Comparison of ENCODE assay signal across 22 cellular contexts in the genomic region with DNA sequence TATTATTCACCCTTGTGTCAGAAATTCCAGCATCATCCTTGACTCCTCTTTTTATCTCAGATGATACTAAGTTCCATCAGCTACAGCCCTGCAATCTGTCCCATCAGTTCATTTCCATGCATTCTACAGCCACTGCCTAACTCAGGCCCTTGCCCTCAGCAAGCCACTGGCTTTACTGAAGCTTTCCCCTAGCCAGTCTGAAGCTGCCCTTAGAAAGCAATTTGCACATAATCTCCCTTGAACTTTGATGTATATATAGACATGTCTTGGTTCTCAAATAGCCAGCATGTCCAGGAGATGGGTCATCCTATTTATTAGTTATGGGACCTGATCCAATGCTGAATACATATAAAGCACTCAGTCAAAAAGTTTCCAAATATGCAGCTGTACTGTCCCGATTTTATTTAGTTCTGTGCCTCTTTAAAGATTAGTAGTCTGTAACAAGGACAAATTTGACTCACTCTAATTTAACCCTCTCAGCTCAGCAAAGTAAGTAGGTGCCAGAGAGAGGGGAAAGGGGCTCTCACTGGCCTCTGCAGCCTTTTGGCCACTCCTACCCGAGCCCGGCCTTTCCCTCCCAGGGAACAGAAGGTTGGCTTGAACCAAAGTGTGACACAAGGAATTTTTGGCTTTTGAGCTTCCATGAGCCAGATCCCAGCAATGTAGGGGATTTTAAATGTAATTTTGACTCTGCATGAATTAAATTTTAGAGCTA.
A peak's percentile ranks its signal among the peaks of the same experiment; 100 is the strongest.
DNase-seq lines count a peak whose midpoint lies in the region; ATAC-seq, FAIRE-seq and TF ChIP-seq lines count a peak whose summit lies in the region.
"Had no signal": no experiment of that assay in that cellular context is flagged by ENCODE, and none has a peak within 500 bp of the region (broad histone marks: within the 10 kb centered on the region; RNA-seq: fewer than 3 reads in every experiment).

No MANE protein-coding gene starts in this region.

- H3K14ac ChIP-seq in IMR-90 (replicated peaks; ENCODE audit: low read depth, low read length): no peak overlapping the region

- no peak overlapping the region for H3K18ac ChIP-seq in IMR-90 (ENCODE audit: low read depth, low read length)

- H3K56ac ChIP-seq in IMR-90 (ENCODE audit: extremely low read depth, insufficient read depth, low read length): no peak overlapping the region

- no peaks in the 10 kb centered on the region for H3K9me3 ChIP-seq in CD4-positive, CD25-positive, alpha-beta regulatory T cell (ENCODE audit: control insufficient read depth in 2 of 2, low read length in 2 of 2)
- H3K9me3 ChIP-seq in IMR-90 (ENCODE audit: control insufficient read depth, insufficient read depth, low read length) (no peaks in the 10 kb centered on the region), fibroblast of lung (ENCODE audit: control insufficient read depth, insufficient read depth, low read depth, low read length) (no peaks in the 10 kb centered on the region), skeletal muscle satellite cell (replicated peaks; ENCODE audit: low read length) (no peaks in the 10 kb centered on the region), HepG2 (ENCODE audit: low read length) (no peaks in the 10 kb centered on the region)
- H3K9me3 ChIP-seq: heart right ventricle, left lung, Peyer's patch had no signal

- H3K79me2 ChIP-seq in fibroblast of lung (ENCODE audit: control insufficient read depth, insufficient read depth, low read length) (no peaks in the 10 kb centered on the region), HepG2 (ENCODE audit: insufficient read depth, low read length) (no peaks in the 10 kb centered on the region)
- H3K79me2 ChIP-seq: parathyroid adenoma had no signal

- no peaks in the 10 kb centered on the region for H4K20me1 ChIP-seq in IMR-90 (ENCODE audit: insufficient read depth, low read length)
- no peaks in the 10 kb centered on the region for H4K20me1 ChIP-seq in fibroblast of lung (ENCODE audit: control insufficient read depth, extremely low read depth, insufficient read depth, low read length)
- H4K20me1 ChIP-seq in HepG2 (ENCODE audit: insufficient read depth, low read length): no peaks in the 10 kb centered on the region

- no peak overlapping the region for H2BK15ac ChIP-seq in IMR-90 (ENCODE audit: low read depth, low read length)

- WGBS in IMR-90 (ENCODE audit: extremely low coverage in 2 of 2, insufficient read length in 1 of 2), 2 experiments: no CpG with 5 or more reads among the region's 3 CpGs
- WGBS in HepG2 (ENCODE audit: low lambda C conversion rate): 95% methylated on average over 3 of the region's 3 CpGs

- CTCF ChIA-PET in IMR-90 (lab: Yijun Ruan, JAX): interaction anchor here (0.9 to 2.4 kb wide), 4 partner anchors 8 to 107 kb away, joined by 3 to 10 read pairs (median 3); no protein-coding TSS in a partner anchor
- CTCF ChIA-PET in HepG2 (lab: Yijun Ruan, JAX; ENCODE audit: low intra/inter-chr PET ratio, low total read pairs): no interaction called here

- H3K9ac ChIP-seq in IMR-90 (ENCODE audit: low read depth, low read length) (no peak overlapping the region), fibroblast of lung (ENCODE audit: insufficient read depth, low read length) (no peak overlapping the region), skeletal muscle satellite cell (ENCODE audit: low read depth, low read length) (peak overlapping the region; percentile 24), HepG2 (ENCODE audit: insufficient read depth, low read depth, low read length) (no peak overlapping the region)
- H3K9ac ChIP-seq: parathyroid adenoma had no signal

- H3K9me1 ChIP-seq in IMR-90 (ENCODE audit: insufficient read depth, low read length): peaks cover 8% of the 10 kb centered on the region

- TF ChIP-seq POLR2A in IMR-90 (IDR thresholded peaks at IDR 0.05; ENCODE audit: low read depth, low read length) (no peak), HepG2 (IDR thresholded peaks at IDR 0.05; ENCODE audit: insufficient read depth in 1 of 2, low read depth in 2 of 2, low read length in 2 of 2) (no peak)

- intact Hi-C loops in IMR-90 (cut with micrococcal nuclease) (loop anchor here (2.0 to 5.0 kb wide), 2 partner anchors 59 to 106 kb away; no protein-coding TSS in a partner anchor), HepG2 (cut with micrococcal nuclease; ENCODE audit: unreplicated experiment) (no loop called here)

- no peak overlapping the region for H3K4ac ChIP-seq in IMR-90 (ENCODE audit: low read depth, low read length)

- no peak for DNase-seq in CD4-positive, CD25-positive, alpha-beta regulatory T cell
- DNase-seq in IMR-90 (peak; percentile 79), fibroblast of lung (ENCODE audit: low read depth in 2 of 2) (peak; percentile 25 to 54), HepG2 (ENCODE audit: low spot score) (no peak), HPDE6-E6E7 (ENCODE audit: extremely low spot score) (no peak)
- DNase-seq: activated CD4-positive, alpha-beta T cell treated with anti-CD3 and anti-CD28 coated beads, Interleukin-2, amount 50 U/mL, for 48 hours; activated gamma-delta T cell treated with Interleukin-2 at 50 U/mL for 16 hours; AML-193; COR-L47; DMS79 treated with DMSO at 0.1 percent for 48 hours; heart right ventricle; left lung; NCI-H1436; NCI-H510A; Peyer's patch; right cardiac atrium; WERI-Rb-1 had no signal

- no peak overlapping the region for H3K23ac ChIP-seq in IMR-90 (ENCODE audit: low read depth, low read length)

- H3K4me3 Mint-ChIP-seq in CD4-positive, CD25-positive, alpha-beta regulatory T cell: no peak overlapping the region
- H3K4me3 Mint-ChIP-seq: nephron had no signal

- TF ChIP-seq EP300 in HepG2 (IDR thresholded peaks at IDR 0.05; ENCODE audit: low read depth in 2 of 2, low read length in 2 of 2): no peak
- no peak for TF ChIP-seq EP300 in HepG2 (CRISPR knock-in tag; IDR thresholded peaks at IDR 0.05; ENCODE audit: borderline replicate concordance)

- H2BK5ac ChIP-seq in IMR-90 (ENCODE audit: low read depth, low read length, poor library complexity, severe bottlenecking): no peak overlapping the region

- in situ Hi-C loops in IMR-90 (cut with MboI; ENCODE audit: low sequenced_read_pairs) (loop anchor here (5.0 kb wide), 1 partner anchor 59 kb away; no protein-coding TSS in a partner anchor), HepG2 (cut with HindIII; ENCODE audit: extremely low pct_ligation_motif_present, low pct_unique_long_range_greater_than_20kb) (no loop called here)

- H4K5ac ChIP-seq in IMR-90 (ENCODE audit: low read depth, low read length): no peak overlapping the region

- peak overlapping the region in 2 of 3 donors; percentile 2 to 4 for H3K27ac Mint-ChIP-seq in CD4-positive, CD25-positive, alpha-beta regulatory T cell

- peaks cover 0 to 4% (median 0%) of the 10 kb centered on the region in 4 donors for H3K4me1 Mint-ChIP-seq in CD4-positive, CD25-positive, alpha-beta regulatory T cell
- H3K4me1 Mint-ChIP-seq: nephron had no signal

- no peak overlapping the region for H4K91ac ChIP-seq in IMR-90 (ENCODE audit: insufficient read depth, low read depth, low read length)

- no peaks in the 10 kb centered on the region for H3K27me3 ChIP-seq in CD4-positive, CD25-positive, alpha-beta regulatory T cell (ENCODE audit: control insufficient read depth, insufficient read depth, low read length)
- no peaks in the 10 kb centered on the region for H3K27me3 ChIP-seq in IMR-90 (ENCODE audit: control insufficient read depth, insufficient read depth, low read length)
- no peaks in the 10 kb centered on the region for H3K27me3 ChIP-seq in fibroblast of lung (ENCODE audit: control insufficient read depth, insufficient read depth, low read length)
- no peaks in the 10 kb centered on the region for H3K27me3 ChIP-seq in skeletal muscle satellite cell (ENCODE audit: control insufficient read depth, insufficient read depth, low read length)
- H3K27me3 ChIP-seq in HepG2 (ENCODE audit: control insufficient read depth in 1 of 2, insufficient read depth in 2 of 2, low read length in 2 of 2): no peaks in the 10 kb centered on the region
- H3K27me3 ChIP-seq: heart right ventricle, left lung, Peyer's patch had no signal

- no peak for FAIRE-seq in HepG2 (lab: Jason Lieb, UNC)
- FAIRE-seq: H54 had no signal

- no peaks in the 10 kb centered on the region; a peak in 1 of 4 replicates for H3K79me1 ChIP-seq in IMR-90 (ENCODE audit: low read depth in 1 of 2, low read length in 2 of 2)

- H3K36me3 Mint-ChIP-seq in CD4-positive, CD25-positive, alpha-beta regulatory T cell: peaks cover 83% of the 10 kb centered on the region

- no peak overlapping the region for H3K27ac ChIP-seq in CD4-positive, CD25-positive, alpha-beta regulatory T cell (ENCODE audit: insufficient read depth, low read length, poor library complexity, severe bottlenecking)
- H3K27ac ChIP-seq in IMR-90 (ENCODE audit: insufficient read depth, low read length) (0 out of 2 replicates have a peak overlapping the region, but pooled peaks have one; percentile 10), fibroblast of lung (ENCODE audit: insufficient read depth, low read length) (no peak overlapping the region), HepG2 (ENCODE audit: extremely low read length, insufficient read depth, low read length) (no peak overlapping the region)
- H3K27ac ChIP-seq: heart right ventricle, left lung, parathyroid adenoma, Peyer's patch, WERI-Rb-1 had no signal

- H3K9me3 Mint-ChIP-seq in CD4-positive, CD25-positive, alpha-beta regulatory T cell: no peaks in the 10 kb centered on the region
- H3K9me3 Mint-ChIP-seq: nephron had no signal

- H3K4me1 ChIP-seq in CD4-positive, CD25-positive, alpha-beta regulatory T cell (ENCODE audit: control insufficient read depth, insufficient read depth, low read length, poor library complexity, severe bottlenecking): no peaks in the 10 kb centered on the region
- H3K4me1 ChIP-seq in IMR-90 (ENCODE audit: control insufficient read depth, insufficient read depth, low read length): peaks cover 8% of the 10 kb centered on the region
- no peaks in the 10 kb centered on the region for H3K4me1 ChIP-seq in fibroblast of lung (ENCODE audit: control insufficient read depth, extremely low read depth, insufficient read depth, low read length)
- peaks cover 25% of the 10 kb centered on the region for H3K4me1 ChIP-seq in skeletal muscle satellite cell (ENCODE audit: control insufficient read depth, insufficient read depth, low read length)
- H3K4me1 ChIP-seq in HepG2 (ENCODE audit: insufficient read depth, low read length): no peaks in the 10 kb centered on the region
- H3K4me1 ChIP-seq: left lung, parathyroid adenoma, Peyer's patch had no signal

- dilution Hi-C loops in IMR-90 (cut with HindIII; ENCODE audit: low sequenced_read_pairs, unreplicated experiment): no loop called here

- TF ChIP-seq RAD21 in IMR-90 (IDR thresholded peaks at IDR 0.05; ENCODE audit: low read length): no peak
- no peak for TF ChIP-seq RAD21 in HepG2 (CRISPR knock-in tag; IDR thresholded peaks at IDR 0.05)

- POLR2A ChIA-PET in IMR-90 (lab: Charles Lee; ENCODE audit: unreplicated experiment): no interaction called here
- POLR2A ChIA-PET in HepG2 (lab: Yijun Ruan, JAX): no interaction called here

- H2AK5ac ChIP-seq in IMR-90 (ENCODE audit: low read depth, low read length): no peak overlapping the region

- no peak overlapping the region for H3K4me2 ChIP-seq in IMR-90 (ENCODE audit: low read depth, low read length)
- no peak overlapping the region for H3K4me2 ChIP-seq in fibroblast of lung (ENCODE audit: extremely low read depth, insufficient read depth, low read length)
- peak overlapping the region; percentile 58 for H3K4me2 ChIP-seq in skeletal muscle satellite cell (ENCODE audit: low read length)
- no peak overlapping the region for H3K4me2 ChIP-seq in HepG2 (ENCODE audit: low read depth, low read length)

- BruUV-seq in IMR-90 (replicated peaks; lab: Mats Ljungman, UMichigan) (no TSS peak), HepG2 (replicated peaks; lab: Mats Ljungman, UMichigan) (no TSS peak)

- H3K36me3 ChIP-seq in CD4-positive, CD25-positive, alpha-beta regulatory T cell (ENCODE audit: control insufficient read depth, insufficient read depth, low read length): peaks cover 98% of the 10 kb centered on the region
- peaks cover 46% of the 10 kb centered on the region for H3K36me3 ChIP-seq in IMR-90 (ENCODE audit: control insufficient read depth, insufficient read depth, low read length)
- H3K36me3 ChIP-seq in fibroblast of lung (ENCODE audit: control insufficient read depth, insufficient read depth, low read length): peaks cover 14% of the 10 kb centered on the region
- H3K36me3 ChIP-seq in skeletal muscle satellite cell (ENCODE audit: insufficient read depth, low read length): peaks cover 79% of the 10 kb centered on the region
- H3K36me3 ChIP-seq in HepG2 (replicated peaks in 1 of 2; ENCODE audit: control insufficient read depth in 1 of 2, insufficient read depth in 2 of 2, low read length in 2 of 2): peaks cover 41 to 94% of the 10 kb centered on the region in 2 experiments

- no peaks in the 10 kb centered on the region for H3K27me3 Mint-ChIP-seq in CD4-positive, CD25-positive, alpha-beta regulatory T cell

- no peak overlapping the region for H2AFZ ChIP-seq in IMR-90 (replicated peaks; ENCODE audit: low read length, poor library complexity)
- no peak overlapping the region for H2AFZ ChIP-seq in fibroblast of lung (ENCODE audit: low read length)
- H2AFZ ChIP-seq in HepG2 (ENCODE audit: low read length): no peak overlapping the region
- H2AFZ ChIP-seq: parathyroid adenoma had no signal

- no peak overlapping the region for H2BK120ac ChIP-seq in IMR-90 (ENCODE audit: low read depth, low read length)

- no peak overlapping the region for H2BK20ac ChIP-seq in IMR-90 (ENCODE audit: low read depth, low read length)

- H4K8ac ChIP-seq in IMR-90 (ENCODE audit: low read depth in 2 of 2, low read length in 2 of 2): no peak overlapping the region

- no peak for TF ChIP-seq CTCF in IMR-90 (conservative IDR thresholded peaks at IDR 0.05; ENCODE audit: low read depth, low read length)
- TF ChIP-seq CTCF in fibroblast of lung (conservative IDR thresholded peaks at IDR 0.05 in 1 of 2, IDR thresholded peaks at IDR 0.05 in 1 of 2; ENCODE audit: low read depth in 1 of 2, low read length in 2 of 2): no peak
- TF ChIP-seq CTCF in HepG2 (CRISPR knock-in tag; IDR thresholded peaks at IDR 0.05): no peak

- no peak overlapping the region for H3K4me3 ChIP-seq in CD4-positive, CD25-positive, alpha-beta regulatory T cell (ENCODE audit: low read depth, low read length)
- no peak overlapping the region for H3K4me3 ChIP-seq in IMR-90 (ENCODE audit: insufficient read depth, low read depth, low read length)
- no peak overlapping the region for H3K4me3 ChIP-seq in fibroblast of lung (replicated peaks in 1 of 4; ENCODE audit: control extremely low read depth in 1 of 4, insufficient read depth in 1 of 4, low read depth in 3 of 4, low read length in 4 of 4)
- H3K4me3 ChIP-seq in skeletal muscle satellite cell (ENCODE audit: low read length): no peak overlapping the region
- no peak overlapping the region for H3K4me3 ChIP-seq in HepG2 (replicated peaks in 1 of 3; ENCODE audit: insufficient read depth in 1 of 3, low read depth in 2 of 3, low read length in 3 of 3)
- H3K4me3 ChIP-seq: heart right ventricle, left lung, Peyer's patch had no signal

- ATAC-seq in CD4-positive, CD25-positive, alpha-beta regulatory T cell (ENCODE audit: low read depth in 2 of 2): no peak
- ATAC-seq in IMR-90 (ENCODE audit: low read depth) (peak; percentile 88), HepG2 (no peak), GM18520 (IDR thresholded peaks at IDR 0.05; ENCODE audit: unreplicated experiment) (no peak)
- ATAC-seq: left lung, right cardiac atrium had no signal

- H2AK9ac ChIP-seq in IMR-90 (replicated peaks; ENCODE audit: low read depth, low read length, poor library complexity): no peak overlapping the region

Comparison
In these comparisons a context has a peak if more than half of its experiments do, and no peak if none do; other contexts are left out.
1. DNase-seq: peak in IMR-90 (single experiment) and fibroblast of lung (2 of 2); none in CD4-positive, CD25-positive, alpha-beta regulatory T cell (0 of 3), HepG2 (single experiment) and HPDE6-E6E7 (single experiment).